Comparison of ENCODE assay signal across 8 cellular contexts in genomic region chr3:53846134-53846850, GRCh38. TPM values are rescaled to one million over a fixed set of nuclear protein-coding genes. Genes with fewer than 3 reads are reported as not detected.
DNase-seq lines count a peak whose midpoint lies in the region; ATAC-seq and TF ChIP-seq lines count a peak whose summit lies in the region.

CHDH (minus strand) TSS chr3:53846419; CDS start chr3:53824008, 22,411 bp downstream.
IL17RB (plus strand) TSS chr3:53846568; CDS start chr3:53846589, 21 bp downstream.

- no peaks in the 10 kb centered on the region for H3K36me3 ChIP-seq in CD4-positive, CD25-positive, alpha-beta regulatory T cell (ENCODE audit: control insufficient read depth, insufficient read depth, low read length)
- no peaks in the 10 kb centered on the region for H3K36me3 ChIP-seq in urinary bladder (ENCODE audit: insufficient read depth)

- no peaks in the 10 kb centered on the region for H3K36me3 Mint-ChIP-seq in CD4-positive, CD25-positive, alpha-beta regulatory T cell
- no peaks in the 10 kb centered on the region for H3K36me3 Mint-ChIP-seq in T-helper 1 cell treated with Interleukin-12 subunit alpha and Interleukin-12 subunit beta and Interleukin-4 antibody, amounts not matched to agents 30 μg/mL and 1 μg/mL, for 36 hours (ENCODE audit: low read depth)

- no peaks in the 10 kb centered on the region for H3K9me3 ChIP-seq in CD4-positive, CD25-positive, alpha-beta regulatory T cell (ENCODE audit: control insufficient read depth in 2 of 2, low read length in 2 of 2)

- peaks cover 0 to 2% (median 0%) of the 10 kb centered on the region in 7 donors for H3K9me3 Mint-ChIP-seq in CD4-positive, CD25-positive, alpha-beta regulatory T cell
- no peaks in the 10 kb centered on the region for H3K9me3 Mint-ChIP-seq in T-helper 1 cell treated with Interleukin-12 subunit alpha and Interleukin-12 subunit beta and Interleukin-4 antibody, amounts not matched to agents 30 μg/mL and 1 μg/mL, for 36 hours

- peak within 1 kb of the TSS; percentile 41 for H3K4me3 ChIP-seq in CD4-positive, CD25-positive, alpha-beta regulatory T cell (ENCODE audit: low read depth, low read length)
- H3K4me3 ChIP-seq in epithelial cell of proximal tubule (ENCODE audit: low read depth, low read length), result peak within 1 kb of the TSS; percentile 68
- H3K4me3 ChIP-seq in urinary bladder (ENCODE audit: low read depth, low read length), result peak within 1 kb of the TSS; percentile 64

- H3K27me3 ChIP-seq in CD4-positive, CD25-positive, alpha-beta regulatory T cell (ENCODE audit: control insufficient read depth, insufficient read depth, low read length), result peaks cover 16% of the 10 kb centered on the region

- peak within 1 kb of the TSS in 1 of 3 donors; percentile 48 for H3K27ac Mint-ChIP-seq in CD4-positive, CD25-positive, alpha-beta regulatory T cell
- H3K27ac Mint-ChIP-seq in T-helper 1 cell treated with Interleukin-12 subunit alpha and Interleukin-12 subunit beta and Interleukin-4 antibody, amounts not matched to agents 30 μg/mL and 1 μg/mL, for 36 hours, result no peak within 1 kb of the TSS

- no peak for TF ChIP-seq CTCF in epithelial cell of proximal tubule (conservative IDR thresholded peaks at IDR 0.05; ENCODE audit: low read depth, low read length)

- H3K4me1 ChIP-seq in CD4-positive, CD25-positive, alpha-beta regulatory T cell (ENCODE audit: control insufficient read depth, insufficient read depth, low read length, poor library complexity, severe bottlenecking), result peaks cover 23% of the 10 kb centered on the region
- no peaks in the 10 kb centered on the region for H3K4me1 ChIP-seq in urinary bladder (ENCODE audit: insufficient read depth)

- DNase-seq in CD4-positive, CD25-positive, alpha-beta regulatory T cell, result peak in 2 of 3 donors; percentile 11 to 21
- DNase-seq in epithelial cell of proximal tubule (ENCODE audit: low read depth) (no peak), mucosa of gallbladder (ENCODE audit: low spot score) (peak; percentile 74)

- WGBS in urinary bladder, result 1% methylated on average over 91 of the region's 91 CpGs

- H3K27ac ChIP-seq in CD4-positive, CD25-positive, alpha-beta regulatory T cell (ENCODE audit: insufficient read depth, low read length, poor library complexity, severe bottlenecking), result peak within 1 kb of the TSS; percentile 23
- H3K27ac ChIP-seq in urinary bladder (ENCODE audit: low read depth), result no peak within 1 kb of the TSS

- H3K4me1 Mint-ChIP-seq in CD4-positive, CD25-positive, alpha-beta regulatory T cell, result peaks cover 0 to 19% (median 0%) of the 10 kb centered on the region in 4 donors
- H3K4me1 Mint-ChIP-seq in T-helper 1 cell treated with Interleukin-12 subunit alpha and Interleukin-12 subunit beta and Interleukin-4 antibody, amounts not matched to agents 30 μg/mL and 1 μg/mL, for 36 hours (ENCODE audit: low read depth), result no peaks in the 10 kb centered on the region

- H3K27me3 Mint-ChIP-seq in CD4-positive, CD25-positive, alpha-beta regulatory T cell, result peaks cover 50% of the 10 kb centered on the region
- peaks cover 67% of the 10 kb centered on the region for H3K27me3 Mint-ChIP-seq in T-helper 1 cell treated with Interleukin-12 subunit alpha and Interleukin-12 subunit beta and Interleukin-4 antibody, amounts not matched to agents 30 μg/mL and 1 μg/mL, for 36 hours (ENCODE audit: low read depth)

- peak within 1 kb of the TSS in 3 of 4 donors; percentile 77 to 89 (median 79) for H3K4me3 Mint-ChIP-seq in CD4-positive, CD25-positive, alpha-beta regulatory T cell
- H3K4me3 Mint-ChIP-seq in T-helper 1 cell treated with Interleukin-12 subunit alpha and Interleukin-12 subunit beta and Interleukin-4 antibody, amounts not matched to agents 30 μg/mL and 1 μg/mL, for 36 hours, result peak within 1 kb of the TSS; percentile 63

- ATAC-seq in CD4-positive, CD25-positive, alpha-beta regulatory T cell (ENCODE audit: low read depth in 2 of 2), result peak; percentile 35 to 37
- ATAC-seq in GM19023 (IDR thresholded peaks at IDR 0.05; ENCODE audit: unreplicated experiment) (peak; percentile 46), HG03442 (IDR thresholded peaks at IDR 0.05; ENCODE audit: unreplicated experiment) (peak; percentile 33), GM21367 (IDR thresholded peaks at IDR 0.05; ENCODE audit: unreplicated experiment) (no peak)

RNA-seq across cellular contexts. Expression of gene CHDH, which starts in this region (rescaled TPM):
- total RNA-seq in CD4-positive, CD25-positive, alpha-beta regulatory T cell, result 4.3 TPM
- 1 to 10 TPM in 2 of 4 donors, under 1 TPM in 2; 0.45 to 1.4 (median 0.89) TPM for polyA plus RNA-seq in CD4-positive, CD25-positive, alpha-beta regulatory T cell
- total RNA-seq in epithelial cell of proximal tubule (4.5 and 9.2 TPM in 2 replicates), mucosa of gallbladder (46.4 TPM), urinary bladder (0.58 TPM)
- 0.49 TPM for polyA plus RNA-seq in urinary bladder

RNA-seq across cellular contexts. Expression of gene IL17RB, which starts in this region (rescaled TPM):
- 2.5 TPM for total RNA-seq in CD4-positive, CD25-positive, alpha-beta regulatory T cell
- 1 to 10 TPM; 3.1 to 5.1 (median 4.1) TPM for polyA plus RNA-seq in CD4-positive, CD25-positive, alpha-beta regulatory T cell
- total RNA-seq in epithelial cell of proximal tubule, result 1.7 and 2.5 TPM in 2 replicates
- total RNA-seq in mucosa of gallbladder, result 13.3 TPM
- 1.5 TPM for total RNA-seq in urinary bladder
- polyA plus RNA-seq in urinary bladder, result 0.43 TPM
